ENCODE assay signal across 8 cellular contexts in the genomic region with DNA sequence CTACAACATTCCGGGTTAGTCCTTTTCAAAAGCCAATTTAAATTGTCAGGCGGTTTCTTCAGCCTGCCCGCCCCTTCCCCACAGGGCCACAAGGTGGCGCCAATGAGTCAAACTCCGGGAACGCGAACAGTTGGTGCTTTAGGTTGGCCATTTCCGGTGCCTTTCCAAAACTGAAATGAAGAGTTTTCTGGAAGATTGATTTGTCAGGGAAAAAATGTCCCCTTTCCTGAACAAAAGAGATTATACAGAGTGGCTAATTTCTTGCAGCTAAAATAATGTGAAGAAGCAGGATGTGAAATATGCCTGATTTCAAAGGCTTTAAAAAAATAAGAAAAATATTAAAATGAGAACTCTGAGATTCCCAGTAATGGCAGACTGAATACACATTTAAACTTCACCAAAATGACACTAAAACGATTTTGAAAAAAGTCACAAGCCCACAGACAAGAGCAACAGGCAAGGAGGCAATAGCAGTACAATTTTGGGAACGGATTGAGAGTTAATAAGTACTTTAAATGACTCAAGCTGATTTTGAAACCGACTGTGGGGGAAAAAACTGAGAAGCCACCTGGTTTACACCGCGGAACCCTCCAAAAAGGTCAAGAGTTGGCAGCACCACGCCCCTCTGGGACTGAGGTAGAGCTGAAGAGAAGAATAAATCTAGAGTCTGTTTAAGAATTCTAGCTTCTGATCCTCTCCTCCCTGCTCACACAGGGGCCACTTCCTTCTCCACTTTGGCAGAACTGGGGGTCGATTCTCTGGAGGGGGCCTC. TPM values are rescaled to one million over a fixed set of nuclear protein-coding genes. Genes with fewer than 3 reads are reported as not detected.
DNase-seq lines count a peak whose midpoint lies in the region; ATAC-seq lines count a peak whose summit lies in the region.

No MANE protein-coding gene starts in this region.

- H3K4me1 Mint-ChIP-seq in naive thymus-derived CD8-positive, alpha-beta T cell: peaks cover 9 to 15% (median 12%) of the 10 kb centered on the region in 4 donors
- H3K4me1 Mint-ChIP-seq in stimulated activated effector memory CD8-positive, alpha-beta T cell treated with anti-CD3 and anti-CD28 coated beads, Interleukin-12 subunit alpha, Interleukin-12 subunit beta, amount 100 ng/mL, for 72 hours: peaks cover 23% of the 10 kb centered on the region

- H3K4me3 Mint-ChIP-seq in naive thymus-derived CD8-positive, alpha-beta T cell: peak overlapping the region in 1 of 10 donors; percentile 17
- no peak overlapping the region for H3K4me3 Mint-ChIP-seq in stimulated activated effector memory CD8-positive, alpha-beta T cell treated with anti-CD3 and anti-CD28 coated beads, Interleukin-12 subunit alpha, Interleukin-12 subunit beta, amount 100 ng/mL, for 72 hours

- DNase-seq in Ammon's horn (ENCODE audit: low spot score) (peak; percentile 73), NOMO-1 treated with DMSO at 0.1 percent for 48 hours (lab: John Stamatoyannopoulos, UW; ENCODE audit: unreplicated experiment) (peak; percentile 68), epidermal melanocyte (ENCODE audit: insufficient read length, low spot score) (peak; percentile 78)
- DNase-seq in activated CD8-positive, alpha-beta memory T cell treated with anti-CD3 and anti-CD28 coated beads for 48 hours (ENCODE audit: low read depth in 2 of 3, low spot score in 2 of 3): peak; percentile 50 to 75 (median 58)
- peak; percentile 15 to 73 (median 61) for DNase-seq in naive thymus-derived CD8-positive, alpha-beta T cell
- DNase-seq in stimulated activated effector memory CD8-positive, alpha-beta T cell treated with anti-CD3 and anti-CD28 coated beads, Interleukin-12 subunit alpha, Interleukin-12 subunit beta, amount 100 ng/mL, for 72 hours (ENCODE audit: low spot score in 2 of 2): peak; percentile 75 to 88

- H3K27me3 Mint-ChIP-seq in naive thymus-derived CD8-positive, alpha-beta T cell: no peaks in the 10 kb centered on the region

- no peak overlapping the region for H3K27ac Mint-ChIP-seq in naive thymus-derived CD8-positive, alpha-beta T cell
- H3K27ac Mint-ChIP-seq in stimulated activated effector memory CD8-positive, alpha-beta T cell treated with anti-CD3 and anti-CD28 coated beads, Interleukin-12 subunit alpha, Interleukin-12 subunit beta, amount 100 ng/mL, for 72 hours: no peak overlapping the region

- peaks cover 0 to 31% (median 9%) of the 10 kb centered on the region in 3 donors for H3K36me3 Mint-ChIP-seq in naive thymus-derived CD8-positive, alpha-beta T cell
- no peaks in the 10 kb centered on the region for H3K36me3 Mint-ChIP-seq in stimulated activated effector memory CD8-positive, alpha-beta T cell treated with anti-CD3 and anti-CD28 coated beads, Interleukin-12 subunit alpha, Interleukin-12 subunit beta, amount 100 ng/mL, for 72 hours

- ATAC-seq in GM19043 (IDR thresholded peaks at IDR 0.05; ENCODE audit: low read depth, unreplicated experiment) (peak; percentile 84), HG03439 (IDR thresholded peaks at IDR 0.05; ENCODE audit: unreplicated experiment) (peak; percentile 53)
- peak; percentile 53 to 72 for ATAC-seq in naive thymus-derived CD8-positive, alpha-beta T cell
- ATAC-seq in stimulated activated effector memory CD8-positive, alpha-beta T cell treated with anti-CD3 and anti-CD28 coated beads, Interleukin-12 subunit alpha, Interleukin-12 subunit beta, amount 100 ng/mL, for 72 hours: peak; percentile 47

- POLR2A ChIA-PET in naive thymus-derived CD8-positive, alpha-beta T cell (lab: Charles Lee): no interaction called here

- no peaks in the 10 kb centered on the region for H3K9me3 Mint-ChIP-seq in naive thymus-derived CD8-positive, alpha-beta T cell
- H3K9me3 Mint-ChIP-seq in stimulated activated effector memory CD8-positive, alpha-beta T cell treated with anti-CD3 and anti-CD28 coated beads, Interleukin-12 subunit alpha, Interleukin-12 subunit beta, amount 100 ng/mL, for 72 hours: no peaks in the 10 kb centered on the region

RNA-seq across cellular contexts. Expression of a gene that starts 45.7 kb away (rescaled TPM):
- not detected for total RNA-seq in naive thymus-derived CD8-positive, alpha-beta T cell
- under 1 TPM in 1 of 3 donors, not detected in 2; 0.11 TPM for polyA plus RNA-seq in naive thymus-derived CD8-positive, alpha-beta T cell

Comparison
In these comparisons a context has a peak if more than half of its experiments do, and no peak if none do; other contexts are left out.
1. Peak in every context shown above with its lines: DNase-seq and ATAC-seq.